In genomic region chr2:173077506-173078177, GRCh38 we compare ENCODE assay signal across 8 cellular contexts. TPM values are rescaled to one million over a fixed set of nuclear protein-coding genes. Genes with fewer than 3 reads are reported as not detected.
A peak's percentile ranks its signal among the peaks of the same experiment; 100 is the strongest.
DNase-seq lines count a peak whose midpoint lies in the region; ATAC-seq, FAIRE-seq and TF ChIP-seq lines count a peak whose summit lies in the region.

No MANE protein-coding gene starts in this region.

- peak overlapping the region; percentile 76 for H3K4me3 Mint-ChIP-seq in activated naive CD4-positive, alpha-beta T cell treated with anti-CD3 and anti-CD28 coated beads, Interleukin-2, amount 10 ng/mL, durations not matched to agents 7 days and 5 days
- H3K4me3 Mint-ChIP-seq in activated naive CD4-positive, alpha-beta T cell treated with anti-CD3 and anti-CD28 coated beads for 36 hours: no peak overlapping the region
- H3K4me3 Mint-ChIP-seq in activated T-helper 1 cell treated with anti-CD3 and anti-CD28 coated beads, Interleukin-12 subunit alpha, Interleukin-12 subunit beta, Interleukin-2, Interleukin-4 antibody, amounts not matched to agents 30 ng/mL and 10 ng/mL and 1 ng/mL, durations not matched to agents 14 hours and 24 hours and 36 hours: peak overlapping the region; percentile 86

- no peak overlapping the region for H3K27ac Mint-ChIP-seq in activated naive CD4-positive, alpha-beta T cell treated with anti-CD3 and anti-CD28 coated beads, Interleukin-2, amount 10 ng/mL, durations not matched to agents 7 days and 5 days
- H3K27ac Mint-ChIP-seq in activated naive CD4-positive, alpha-beta T cell treated with anti-CD3 and anti-CD28 coated beads for 36 hours: no peak overlapping the region
- H3K27ac Mint-ChIP-seq in activated T-helper 1 cell treated with anti-CD3 and anti-CD28 coated beads, Interleukin-12 subunit alpha, Interleukin-12 subunit beta, Interleukin-2, Interleukin-4 antibody, amounts not matched to agents 30 ng/mL and 10 ng/mL and 1 ng/mL, durations not matched to agents 14 hours and 24 hours and 36 hours: no peak overlapping the region

- H3K4me3 ChIP-seq in keratinocyte (ENCODE audit: control insufficient read depth in 2 of 3, extremely low read depth in 1 of 3, insufficient read depth in 2 of 3, low read depth in 1 of 3, low read length in 3 of 3): peak overlapping the region; percentile 49 to 95 (median 90)
- peak overlapping the region in 2 of 4 donors; percentile 81 to 82 for H3K4me3 ChIP-seq in upper lobe of left lung

- H3K9me3 Mint-ChIP-seq in activated naive CD4-positive, alpha-beta T cell treated with anti-CD3 and anti-CD28 coated beads, Interleukin-2, amount 10 ng/mL, durations not matched to agents 7 days and 5 days: no peaks in the 10 kb centered on the region
- no peaks in the 10 kb centered on the region for H3K9me3 Mint-ChIP-seq in activated naive CD4-positive, alpha-beta T cell treated with anti-CD3 and anti-CD28 coated beads for 36 hours
- no peaks in the 10 kb centered on the region for H3K9me3 Mint-ChIP-seq in activated T-helper 1 cell treated with anti-CD3 and anti-CD28 coated beads, Interleukin-12 subunit alpha, Interleukin-12 subunit beta, Interleukin-2, Interleukin-4 antibody, amounts not matched to agents 30 ng/mL and 10 ng/mL and 1 ng/mL, durations not matched to agents 14 hours and 24 hours and 36 hours

- no peaks in the 10 kb centered on the region for H3K27me3 ChIP-seq in keratinocyte (ENCODE audit: control insufficient read depth, extremely low read depth, insufficient read depth, low read length)
- no peaks in the 10 kb centered on the region for H3K27me3 ChIP-seq in upper lobe of left lung

- peaks cover 28% of the 10 kb centered on the region for H3K27me3 Mint-ChIP-seq in activated naive CD4-positive, alpha-beta T cell treated with anti-CD3 and anti-CD28 coated beads, Interleukin-2, amount 10 ng/mL, durations not matched to agents 7 days and 5 days
- H3K27me3 Mint-ChIP-seq in activated naive CD4-positive, alpha-beta T cell treated with anti-CD3 and anti-CD28 coated beads for 36 hours (ENCODE audit: low read depth): peaks cover 44% of the 10 kb centered on the region
- peaks cover 14% of the 10 kb centered on the region for H3K27me3 Mint-ChIP-seq in activated T-helper 1 cell treated with anti-CD3 and anti-CD28 coated beads, Interleukin-12 subunit alpha, Interleukin-12 subunit beta, Interleukin-2, Interleukin-4 antibody, amounts not matched to agents 30 ng/mL and 10 ng/mL and 1 ng/mL, durations not matched to agents 14 hours and 24 hours and 36 hours (ENCODE audit: insufficient read depth)

- no peaks in the 10 kb centered on the region for H4K20me1 ChIP-seq in keratinocyte (ENCODE audit: control insufficient read depth, extremely low read depth, insufficient read depth, low read length)

- no peak for TF ChIP-seq POLR2A in upper lobe of left lung (IDR thresholded peaks at IDR 0.05)

- H3K4me1 ChIP-seq in keratinocyte (ENCODE audit: control insufficient read depth, extremely low read depth, insufficient read depth, low read length): peaks cover 34% of the 10 kb centered on the region
- peaks cover 9 to 44% (median 15%) of the 10 kb centered on the region in 4 donors for H3K4me1 ChIP-seq in upper lobe of left lung

- H3K9ac ChIP-seq in keratinocyte (ENCODE audit: control insufficient read depth, extremely low read depth, insufficient read depth, low read length): peak overlapping the region; percentile 98

- peak overlapping the region; percentile 96 for H3K27ac ChIP-seq in keratinocyte (ENCODE audit: control insufficient read depth, insufficient read depth, low read length)
- peak overlapping the region in 3 of 4 donors; percentile 88 to 97 (median 93) for H3K27ac ChIP-seq in upper lobe of left lung

- CTCF ChIA-PET in activated naive CD4-positive, alpha-beta T cell treated with anti-CD3 and anti-CD28 coated beads, Interleukin-2, amount 10 ng/mL, durations not matched to agents 7 days and 5 days (lab: Charles Lee): interaction anchor here (0.7 kb wide), 2 partner anchors 133 kb away, joined by 3 read pairs; no protein-coding TSS in a partner anchor
- CTCF ChIA-PET in activated naive CD4-positive, alpha-beta T cell treated with anti-CD3 and anti-CD28 coated beads for 36 hours (lab: Charles Lee): interaction anchor here (1.2 to 1.3 kb wide), 2 partner anchors 13 to 133 kb away, joined by 3 read pairs; no protein-coding TSS in a partner anchor

- H3K36me3 Mint-ChIP-seq in activated naive CD4-positive, alpha-beta T cell treated with anti-CD3 and anti-CD28 coated beads, Interleukin-2, amount 10 ng/mL, durations not matched to agents 7 days and 5 days: no peaks in the 10 kb centered on the region
- H3K36me3 Mint-ChIP-seq in activated naive CD4-positive, alpha-beta T cell treated with anti-CD3 and anti-CD28 coated beads for 36 hours (ENCODE audit: low read depth): no peaks in the 10 kb centered on the region
- peaks cover 9% of the 10 kb centered on the region for H3K36me3 Mint-ChIP-seq in activated T-helper 1 cell treated with anti-CD3 and anti-CD28 coated beads, Interleukin-12 subunit alpha, Interleukin-12 subunit beta, Interleukin-2, Interleukin-4 antibody, amounts not matched to agents 30 ng/mL and 10 ng/mL and 1 ng/mL, durations not matched to agents 14 hours and 24 hours and 36 hours (ENCODE audit: low read depth)

- no peak for DNase-seq in activated naive CD4-positive, alpha-beta T cell treated with anti-CD3 and anti-CD28 coated beads, Interleukin-2, amount 10 ng/mL, durations not matched to agents 7 days and 5 days
- no peak for DNase-seq in activated naive CD4-positive, alpha-beta T cell treated with anti-CD3 and anti-CD28 coated beads for 36 hours
- DNase-seq in activated T-helper 1 cell treated with anti-CD3 and anti-CD28 coated beads, Interleukin-12 subunit alpha, Interleukin-12 subunit beta, Interleukin-2, Interleukin-4 antibody, amounts not matched to agents 30 ng/mL and 10 ng/mL and 1 ng/mL, durations not matched to agents 14 hours and 24 hours and 36 hours (ENCODE audit: low spot score): no peak
- no peak for DNase-seq in keratinocyte (ENCODE audit: low read depth, low spot score)
- no peak for DNase-seq in upper lobe of left lung
- DNase-seq in NK-92 (lab: John Stamatoyannopoulos, UW; ENCODE audit: unreplicated experiment): no peak
- no peak for DNase-seq in activated gamma-delta T cell (lab: John Stamatoyannopoulos, UW)
- no peak for DNase-seq in NCI-H146 treated with DMSO at 0.1 percent for 48 hours (lab: John Stamatoyannopoulos, UW; ENCODE audit: unreplicated experiment)

- no peaks in the 10 kb centered on the region for H3K9me3 ChIP-seq in keratinocyte (ENCODE audit: control insufficient read depth, low read depth, low read length)
- H3K9me3 ChIP-seq in upper lobe of left lung: no peaks in the 10 kb centered on the region

- TF ChIP-seq EP300 in upper lobe of left lung (IDR thresholded peaks at IDR 0.05): no peak

- WGBS in upper lobe of left lung, 2 donors: 48 to 50% methylated on average over 5 of the region's 5 CpGs

- no peak overlapping the region for H2AFZ ChIP-seq in keratinocyte (ENCODE audit: control insufficient read depth, low read length)

- H3K79me2 ChIP-seq in keratinocyte (ENCODE audit: control insufficient read depth, insufficient read depth, low read length): peaks cover 61% of the 10 kb centered on the region

- ATAC-seq in upper lobe of left lung (ENCODE audit: low FRiP score in 2 of 2): no peak

- H3K36me3 ChIP-seq in keratinocyte (ENCODE audit: control insufficient read depth in 2 of 2, extremely low read depth in 1 of 2, insufficient read depth in 2 of 2, low read length in 2 of 2): no peaks in the 10 kb centered on the region
- no peaks in the 10 kb centered on the region for H3K36me3 ChIP-seq in upper lobe of left lung

- H3K4me1 Mint-ChIP-seq in activated naive CD4-positive, alpha-beta T cell treated with anti-CD3 and anti-CD28 coated beads, Interleukin-2, amount 10 ng/mL, durations not matched to agents 7 days and 5 days: peaks cover 27% of the 10 kb centered on the region
- H3K4me1 Mint-ChIP-seq in activated naive CD4-positive, alpha-beta T cell treated with anti-CD3 and anti-CD28 coated beads for 36 hours (ENCODE audit: low read depth): peaks cover 5% of the 10 kb centered on the region
- H3K4me1 Mint-ChIP-seq in activated T-helper 1 cell treated with anti-CD3 and anti-CD28 coated beads, Interleukin-12 subunit alpha, Interleukin-12 subunit beta, Interleukin-2, Interleukin-4 antibody, amounts not matched to agents 30 ng/mL and 10 ng/mL and 1 ng/mL, durations not matched to agents 14 hours and 24 hours and 36 hours (ENCODE audit: low read depth): peaks cover 29% of the 10 kb centered on the region

- peak overlapping the region; percentile 97 for H3K4me2 ChIP-seq in keratinocyte (ENCODE audit: control insufficient read depth, extremely low read depth, insufficient read depth, low read depth, low read length)

- TF ChIP-seq CTCF in keratinocyte (optimal IDR thresholded peaks at IDR 0.05 in 1 of 3, IDR thresholded peaks at IDR 0.05 in 1 of 3, conservative IDR thresholded peaks at IDR 0.05 in 1 of 3; ENCODE audit: extremely low read depth in 1 of 3, insufficient read depth in 2 of 3, low read length in 3 of 3) (no peak), upper lobe of left lung (IDR thresholded peaks at IDR 0.05) (no peak)

- intact Hi-C loops in activated naive CD4-positive, alpha-beta T cell treated with anti-CD3 and anti-CD28 coated beads for 36 hours (cut with micrococcal nuclease): loop anchor here (5.0 kb wide), 1 partner anchor 50 kb away; no protein-coding TSS in a partner anchor
- intact Hi-C loops in activated T-helper 1 cell treated with anti-CD3 and anti-CD28 coated beads, Interleukin-12 subunit alpha, Interleukin-12 subunit beta, Interleukin-2, Interleukin-4 antibody, amounts not matched to agents 30 ng/mL and 10 ng/mL and 1 ng/mL, durations not matched to agents 14 hours and 24 hours and 36 hours (cut with micrococcal nuclease): loop anchor here (2.0 to 10.0 kb wide), 4 partner anchors 23 to 1417 kb away; partner anchors contain the start of genes PDK1 and SCRN3

- FAIRE-seq in keratinocyte (lab: Jason Lieb, UNC): no peak

- no peaks in the 10 kb centered on the region for H3K9me1 ChIP-seq in keratinocyte (ENCODE audit: control insufficient read depth, extremely low read depth, insufficient read depth, low read length)

- dilution Hi-C loops in keratinocyte (cut with MboI; ENCODE audit: extremely low pct_ligation_motif_present, low sequenced_read_pairs): no loop called here

RNA-seq across cellular contexts. Expression of gene MAP3K20, which starts 2.0 kb away (rescaled TPM):
- 1 to 10 TPM; 3.0 to 3.7 TPM for total RNA-seq in activated naive CD4-positive, alpha-beta T cell treated with anti-CD3 and anti-CD28 coated beads for 36 hours
- total RNA-seq in activated T-helper 1 cell treated with anti-CD3 and anti-CD28 coated beads, Interleukin-12 subunit alpha, Interleukin-12 subunit beta, Interleukin-2, Interleukin-4 antibody, amounts not matched to agents 30 ng/mL and 10 ng/mL and 1 ng/mL, durations not matched to agents 14 hours and 24 hours and 36 hours: 17.7 and 21.8 TPM in 2 replicates
- 23.9 to 31.7 TPM (median 28.1 TPM) in 3 replicates for polyA plus RNA-seq in keratinocyte
- 16.6 TPM for polyA plus RNA-seq in keratinocyte (2011; ENCODE audit: low read depth)
- 18.3 and 35.3 TPM in 2 replicates for polyA plus RNA-seq in keratinocyte (2011; cell fraction: cytosol; rRNA removed)
- 21.7 and 21.9 TPM in 2 replicates for polyA plus RNA-seq in keratinocyte (2011; cell fraction: nucleus; rRNA removed)
- 17.5 and 24.7 TPM in 2 replicates for polyA plus RNA-seq in keratinocyte (2012; ENCODE audit: low replicate concordance)
- 8.5 to 72.1 TPM (median 43.9 TPM) in 3 replicates for polyA minus RNA-seq in keratinocyte
- polyA minus RNA-seq in keratinocyte (2011; cell fraction: cytosol; rRNA and poly(A)+ RNA removed): 59.5 TPM
- polyA minus RNA-seq in keratinocyte (2011; cell fraction: nucleus; rRNA and poly(A)+ RNA removed): 16.7 and 40.3 TPM in 2 replicates
- 10 to 100 TPM; 16.3 to 41.7 (median 34.7) TPM for total RNA-seq in upper lobe of left lung
